ENCODE assay signal across 20 cellular contexts in the genomic region with DNA sequence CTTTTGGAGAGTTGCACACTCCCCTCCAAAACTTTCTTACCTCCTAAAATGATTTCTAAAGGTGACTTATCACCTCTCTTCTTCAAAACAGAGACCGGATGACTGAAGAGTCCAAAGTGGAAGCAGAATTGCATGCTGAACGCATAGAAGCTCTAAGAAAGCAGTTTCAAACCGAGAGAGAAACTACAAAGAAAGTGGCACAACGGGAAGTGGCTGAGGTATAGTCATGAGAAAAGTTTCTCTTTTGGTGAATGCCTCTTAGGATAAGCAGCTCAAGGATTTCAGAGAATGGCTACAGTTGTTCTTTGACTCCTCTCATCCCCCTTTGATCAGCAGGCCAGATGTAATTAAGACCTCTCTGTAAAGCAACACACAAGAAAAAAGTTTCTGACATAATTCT.
DNase-seq lines count a peak whose midpoint lies in the region; ATAC-seq and TF ChIP-seq lines count a peak whose summit lies in the region.
"Had no signal": no experiment of that assay in that cellular context is flagged by ENCODE, and none has a peak within 500 bp of the region (broad histone marks: within the 10 kb centered on the region; RNA-seq: fewer than 3 reads in every experiment).

No MANE protein-coding gene starts in this region.

- peaks cover 33% of the 10 kb centered on the region for H3K36me3 Mint-ChIP-seq in activated CD4-positive, alpha-beta T cell treated with anti-CD3 and anti-CD28 coated beads, Interleukin-2, amount 10 ng/mL, durations not matched to agents 24 days and 14 days (ENCODE audit: low read depth)
- H3K36me3 Mint-ChIP-seq in memory B cell, result no peaks in the 10 kb centered on the region
- H3K36me3 Mint-ChIP-seq: brain had no signal

- no peaks in the 10 kb centered on the region for H3K4me1 ChIP-seq in esophagus muscularis mucosa

- WGBS in esophagus muscularis mucosa, result 93% methylated on average over 4 of the region's 4 CpGs

- H3K27me3 Mint-ChIP-seq in activated CD4-positive, alpha-beta T cell treated with anti-CD3 and anti-CD28 coated beads, Interleukin-2, amount 10 ng/mL, durations not matched to agents 24 days and 14 days, result no peaks in the 10 kb centered on the region
- H3K27me3 Mint-ChIP-seq in memory B cell, result no peaks in the 10 kb centered on the region
- H3K27me3 Mint-ChIP-seq: brain had no signal

- TF ChIP-seq EP300 in esophagus muscularis mucosa (IDR thresholded peaks at IDR 0.05), result no peak

- no peaks in the 10 kb centered on the region for H3K9me3 ChIP-seq in esophagus muscularis mucosa

- peak; percentile 60 for DNase-seq in activated CD4-positive, alpha-beta T cell treated with anti-CD3 and anti-CD28 coated beads, Interleukin-2, amount 10 ng/mL, durations not matched to agents 24 days and 14 days
- DNase-seq in activated CD4-positive, alpha-beta T cell treated with anti-CD3 and anti-CD28 coated beads, Interleukin-2, amount 50 U/mL, for 48 hours, result no peak
- no peak for DNase-seq in memory B cell (ENCODE audit: low spot score in 2 of 2)
- DNase-seq in esophagus muscularis mucosa (ENCODE audit: extremely low spot score), result no peak
- no peak for DNase-seq in left ventricle myocardium superior
- DNase-seq in globus pallidus (ENCODE audit: low spot score), result no peak
- DNase-seq: activated CD8-positive, alpha-beta memory T cell treated with anti-CD3 and anti-CD28 coated beads, Interleukin-2, amount 50 U/mL, for 48 hours; activated effector memory CD4-positive, alpha-beta T cell treated with Interleukin-2 at 50 U/mL for 16 hours; AML-193; Karpas-422; left cardiac atrium; MV-4-11; NCI-H1694 treated with DMSO at 0.1 percent for 48 hours; NCI-H2171; NCI-H524 treated with DMSO at 0.1 percent for 48 hours; stimulated activated CD8-positive, alpha-beta memory T cell treated with anti-CD3 and anti-CD28 coated beads, Interleukin-4, amount 100 ng/mL, for 48 hours; trophoblast cell had no signal

- intact Hi-C loops in activated CD4-positive, alpha-beta T cell treated with anti-CD3 and anti-CD28 coated beads, Interleukin-2, amount 10 ng/mL, durations not matched to agents 24 days and 14 days (cut with micrococcal nuclease), result no loop called here
- intact Hi-C loops in esophagus muscularis mucosa (cut with DNase I) (no loop called here), left ventricle myocardium superior (cut with micrococcal nuclease) (no loop called here)

- no peak overlapping the region for H3K27ac Mint-ChIP-seq in activated CD4-positive, alpha-beta T cell treated with anti-CD3 and anti-CD28 coated beads, Interleukin-2, amount 10 ng/mL, durations not matched to agents 24 days and 14 days
- H3K27ac Mint-ChIP-seq in memory B cell, result peak overlapping the region; percentile 13
- H3K27ac Mint-ChIP-seq: brain had no signal

- no peaks in the 10 kb centered on the region for H3K9me3 Mint-ChIP-seq in activated CD4-positive, alpha-beta T cell treated with anti-CD3 and anti-CD28 coated beads, Interleukin-2, amount 10 ng/mL, durations not matched to agents 24 days and 14 days
- no peaks in the 10 kb centered on the region for H3K9me3 Mint-ChIP-seq in memory B cell
- H3K9me3 Mint-ChIP-seq: brain had no signal

- no peak for TF ChIP-seq CTCF in esophagus muscularis mucosa (IDR thresholded peaks at IDR 0.05)

- peaks cover 10% of the 10 kb centered on the region for H3K4me1 Mint-ChIP-seq in activated CD4-positive, alpha-beta T cell treated with anti-CD3 and anti-CD28 coated beads, Interleukin-2, amount 10 ng/mL, durations not matched to agents 24 days and 14 days
- H3K4me1 Mint-ChIP-seq in memory B cell, result no peaks in the 10 kb centered on the region
- H3K4me1 Mint-ChIP-seq: brain had no signal

- H3K27me3 ChIP-seq in esophagus muscularis mucosa, result no peaks in the 10 kb centered on the region

- no peak for TF ChIP-seq POLR2A in esophagus muscularis mucosa (IDR thresholded peaks at IDR 0.05; ENCODE audit: low read depth)

- ATAC-seq in GM21390 (IDR thresholded peaks at IDR 0.05; ENCODE audit: unreplicated experiment) (peak; percentile 77), HG03280 (IDR thresholded peaks at IDR 0.05; ENCODE audit: unreplicated experiment) (peak; percentile 84), memory B cell (ENCODE audit: low read depth) (no peak), left ventricle myocardium superior (no peak)
- ATAC-seq: left cardiac atrium had no signal

- no peak overlapping the region for H3K27ac ChIP-seq in esophagus muscularis mucosa (replicated peaks in 1 of 4)

- no peak overlapping the region for H3K4me3 ChIP-seq in esophagus muscularis mucosa

- no peaks in the 10 kb centered on the region for H3K36me3 ChIP-seq in esophagus muscularis mucosa

- H3K4me3 Mint-ChIP-seq in activated CD4-positive, alpha-beta T cell treated with anti-CD3 and anti-CD28 coated beads, Interleukin-2, amount 10 ng/mL, durations not matched to agents 24 days and 14 days, result no peak overlapping the region
- no peak overlapping the region for H3K4me3 Mint-ChIP-seq in memory B cell
- H3K4me3 Mint-ChIP-seq: brain had no signal

Comparison
In these comparisons a context has a peak if more than half of its experiments do, and no peak if none do; other contexts are left out.
1. ATAC-seq: peak in GM21390 (single experiment) and HG03280 (single experiment); none in memory B cell (single experiment) and left ventricle myocardium superior (single experiment).